Comparison of ENCODE assay signal across 24 cellular contexts in the genomic region with DNA sequence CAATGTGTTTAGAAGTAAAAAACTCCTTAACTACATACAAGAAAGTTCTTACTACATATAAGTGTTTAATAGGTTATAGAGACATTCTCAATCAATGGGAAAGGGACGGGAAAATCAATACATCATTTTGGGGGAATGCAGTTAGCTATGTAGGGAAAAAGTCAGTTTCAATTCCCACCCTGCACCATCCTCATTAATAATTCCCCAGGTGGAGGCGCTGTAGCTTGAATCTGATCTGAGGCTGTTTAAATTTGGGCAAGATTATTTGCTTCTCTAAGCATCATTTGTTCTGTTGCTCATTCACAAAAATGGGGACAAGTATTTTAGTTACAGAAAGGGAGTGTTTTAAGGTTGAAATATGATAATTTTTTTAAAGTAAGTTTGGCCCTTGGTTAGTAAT. TPM values are rescaled to one million over a fixed set of nuclear protein-coding genes. Genes with fewer than 3 reads are reported as not detected.
DNase-seq lines count a peak whose midpoint lies in the region; ATAC-seq and TF ChIP-seq lines count a peak whose summit lies in the region.
"Had no signal": no experiment of that assay in that cellular context is flagged by ENCODE, and none has a peak within 500 bp of the region (broad histone marks: within the 10 kb centered on the region; RNA-seq: fewer than 3 reads in every experiment).

No MANE protein-coding gene starts in this region.

- RAD21 ChIA-PET in HCT116 (lab: Charles Lee; ENCODE audit: low non-redundant PET in 1 of 2, low total read pairs in 2 of 2, uncharacterized antibody in 2 of 2, unreplicated experiment in 2 of 2), result no interaction called here

- no peak overlapping the region for H3K9ac ChIP-seq in HCT116 (ENCODE audit: low read length)
- H3K9ac ChIP-seq in PC-3 (ENCODE audit: low read length), result no peak overlapping the region

- DNase-seq in CD14-positive monocyte (ENCODE audit: low spot score), result no peak
- no peak for DNase-seq in HCT116 (ENCODE audit: low read depth, low spot score)
- no peak for DNase-seq in PC-3
- no peak for DNase-seq in fibroblast of villous mesenchyme (ENCODE audit: low read depth)
- no peak for DNase-seq in RPMI8226
- no peak for DNase-seq in sciatic nerve (ENCODE audit: low spot score)
- DNase-seq in NCI-H1436 treated with DMSO at 0.1 percent for 48 hours (lab: John Stamatoyannopoulos, UW), result no peak
- DNase-seq in upper lobe of right lung, result no peak
- DNase-seq: activated CD8-positive, alpha-beta memory T cell treated with anti-CD3 and anti-CD28 coated beads, Interleukin-2, amount 50 U/mL, for 4 hours; activated gamma-delta T cell; aorta; GDM1; hippocampal formation; islet precursor cell; KBM-7; NCI-H1092; NCI-H2081 treated with DMSO at 0.1 percent for 48 hours; NCI-H510A; SIG-M5; stimulated activated CD4-positive, alpha-beta T cell treated with anti-CD3 and anti-CD28 coated beads, Interleukin-2, amount 100 ng/mL, for 48 hours had no signal

- TF ChIP-seq RAD21 in HCT116 (IDR thresholded peaks at IDR 0.05; ENCODE audit: low read depth), result peak; percentile 22; the same call in 1 of the 2 replicates

- H3K36me3 Mint-ChIP-seq in CD14-positive monocyte, result no peaks in the 10 kb centered on the region

- no peaks in the 10 kb centered on the region for H3K27me3 ChIP-seq in HCT116 (ENCODE audit: insufficient read depth, low read length)
- H3K27me3 ChIP-seq in PC-3 (ENCODE audit: low read length), result peaks cover 72% of the 10 kb centered on the region
- H3K27me3 ChIP-seq in upper lobe of right lung, result peaks cover 20% of the 10 kb centered on the region

- H3K9me3 Mint-ChIP-seq in CD14-positive monocyte, result peaks cover 0 to 1% (median 0%) of the 10 kb centered on the region in 7 donors

- H4K20me1 ChIP-seq in HCT116 (ENCODE audit: insufficient read depth) (no peaks in the 10 kb centered on the region), PC-3 (ENCODE audit: low read length) (no peaks in the 10 kb centered on the region)

- ATAC-seq in HCT116 (no peak), PC-3 (no peak), sciatic nerve (no peak), upper lobe of right lung (no peak)

- H2AFZ ChIP-seq in HCT116 (ENCODE audit: low read depth, low read length, poor library complexity, severe bottlenecking) (no peak overlapping the region), PC-3 (ENCODE audit: low read length) (no peak overlapping the region)

- no peaks in the 10 kb centered on the region for H3K79me2 ChIP-seq in HCT116 (ENCODE audit: insufficient read depth, low read length)
- no peaks in the 10 kb centered on the region for H3K79me2 ChIP-seq in PC-3 (ENCODE audit: low read length)

- H3K27ac Mint-ChIP-seq in CD14-positive monocyte, result no peak overlapping the region

- H3K4me3 ChIP-seq in HCT116 (replicated peaks in 1 of 2; ENCODE audit: low read depth in 1 of 2, low read length in 2 of 2) (no peak overlapping the region), PC-3 (ENCODE audit: low read length) (no peak overlapping the region), fibroblast of villous mesenchyme (ENCODE audit: low read depth, low read length) (no peak overlapping the region), upper lobe of right lung (no peak overlapping the region)

- H3K27me3 Mint-ChIP-seq in CD14-positive monocyte (ENCODE audit: low read depth in 3 of 3), result peaks cover 34 to 57% (median 50%) of the 10 kb centered on the region in 3 donors

- H3K4me1 ChIP-seq in HCT116 (ENCODE audit: control insufficient read depth in 1 of 2, insufficient read depth in 2 of 2, low read length in 2 of 2) (no peaks in the 10 kb centered on the region), PC-3 (ENCODE audit: insufficient read depth, low read length) (no peaks in the 10 kb centered on the region), upper lobe of right lung (no peaks in the 10 kb centered on the region)

- CTCF ChIA-PET in HCT116 (lab: Charles Lee), result interaction anchor here (0.7 to 1.1 kb wide), 2 partner anchors 16 to 24 kb away, joined by 3 to 4 read pairs; no protein-coding TSS in a partner anchor
- CTCF ChIA-PET in PC-3 (lab: Charles Lee), result no interaction called here

- intact Hi-C loops in CD14-positive monocyte (cut with micrococcal nuclease) (no loop called here), HCT116 (cut with micrococcal nuclease) (no loop called here), PC-3 (cut with micrococcal nuclease) (no loop called here), sciatic nerve (cut with DNase I) (no loop called here), upper lobe of right lung (cut with DNase I) (no loop called here)

- no peaks in the 10 kb centered on the region for H3K9me2 ChIP-seq in HCT116 (ENCODE audit: insufficient read depth)
- no peaks in the 10 kb centered on the region for H3K9me2 ChIP-seq in PC-3 (replicated peaks; ENCODE audit: low read length)

- no peaks in the 10 kb centered on the region for H3K4me1 Mint-ChIP-seq in CD14-positive monocyte

- POLR2A ChIA-PET in HCT116 (lab: Charles Lee) (no interaction called here), PC-3 (lab: Charles Lee; ENCODE audit: unreplicated experiment) (no interaction called here)

- H3K9me3 ChIP-seq in HCT116 (ENCODE audit: control insufficient read depth in 1 of 2, insufficient read depth in 1 of 2, low read depth in 1 of 2, low read length in 2 of 2) (no peaks in the 10 kb centered on the region), PC-3 (ENCODE audit: low read length) (no peaks in the 10 kb centered on the region), upper lobe of right lung (no peaks in the 10 kb centered on the region)

- H3K36me3 ChIP-seq in HCT116 (ENCODE audit: control insufficient read depth in 1 of 2, insufficient read depth in 2 of 2, low read length in 2 of 2) (no peaks in the 10 kb centered on the region), PC-3 (ENCODE audit: low read depth, low read length) (no peaks in the 10 kb centered on the region), upper lobe of right lung (no peaks in the 10 kb centered on the region)

- TF ChIP-seq POLR2A in HCT116 (IDR thresholded peaks at IDR 0.05; ENCODE audit: borderline replicate concordance, extremely low read depth, insufficient read depth, insufficient read length), result no peak

- H3K4me2 ChIP-seq in HCT116 (ENCODE audit: low read length) (no peak overlapping the region), PC-3 (ENCODE audit: low read length) (no peak overlapping the region)

- H3K27ac ChIP-seq in HCT116 (ENCODE audit: low read depth, low read length) (no peak overlapping the region), PC-3 (ENCODE audit: low read length) (no peak overlapping the region), upper lobe of right lung (no peak overlapping the region)

- no TSS peak for BruUV-seq in HCT116 (replicated peaks; lab: Mats Ljungman, UMichigan)
- BruUV-seq in PC-3 (replicated peaks; lab: Mats Ljungman, UMichigan), result no TSS peak

- TF ChIP-seq CTCF in CD14-positive monocyte (IDR thresholded peaks at IDR 0.05) (peak; percentile 29), HCT116 (IDR thresholded peaks at IDR 0.05 in 2 of 3, conservative IDR thresholded peaks at IDR 0.05 in 1 of 3; ENCODE audit: borderline replicate concordance in 1 of 3, insufficient read depth in 1 of 3, low read depth in 2 of 3, low read length in 2 of 3) (peak in 2 of 3 experiments; percentile 32 to 55; a peak in 3 of 6 replicates), PC-3 (conservative IDR thresholded peaks at IDR 0.05; ENCODE audit: low read depth, low read length) (peak; percentile 37), fibroblast of villous mesenchyme (IDR thresholded peaks at IDR 0.05; ENCODE audit: insufficient read depth, low read depth, low read length) (peak; percentile 13), upper lobe of right lung (IDR thresholded peaks at IDR 0.05) (no peak)

- no peaks in the 10 kb centered on the region for H3F3A ChIP-seq in PC-3 (ENCODE audit: low read length, unreplicated experiment)

- peak overlapping the region in 1 of 2 donors; percentile 32 for H3K4me3 Mint-ChIP-seq in CD14-positive monocyte

TF ChIP-seq in HCT116, 20 proteins besides CTCF, POLR2A, EP300 and RAD21 (continues in another document):
- TF ChIP-seq SRF (IDR thresholded peaks at IDR 0.05; ENCODE audit: low read depth), result no peak
- no peak for TF ChIP-seq POLR2AphosphoS5 (IDR thresholded peaks at IDR 0.05; ENCODE audit: low read depth, low read length)
- no peak for TF ChIP-seq ZFX (IDR thresholded peaks at IDR 0.05)
- TF ChIP-seq, protein P1, sequence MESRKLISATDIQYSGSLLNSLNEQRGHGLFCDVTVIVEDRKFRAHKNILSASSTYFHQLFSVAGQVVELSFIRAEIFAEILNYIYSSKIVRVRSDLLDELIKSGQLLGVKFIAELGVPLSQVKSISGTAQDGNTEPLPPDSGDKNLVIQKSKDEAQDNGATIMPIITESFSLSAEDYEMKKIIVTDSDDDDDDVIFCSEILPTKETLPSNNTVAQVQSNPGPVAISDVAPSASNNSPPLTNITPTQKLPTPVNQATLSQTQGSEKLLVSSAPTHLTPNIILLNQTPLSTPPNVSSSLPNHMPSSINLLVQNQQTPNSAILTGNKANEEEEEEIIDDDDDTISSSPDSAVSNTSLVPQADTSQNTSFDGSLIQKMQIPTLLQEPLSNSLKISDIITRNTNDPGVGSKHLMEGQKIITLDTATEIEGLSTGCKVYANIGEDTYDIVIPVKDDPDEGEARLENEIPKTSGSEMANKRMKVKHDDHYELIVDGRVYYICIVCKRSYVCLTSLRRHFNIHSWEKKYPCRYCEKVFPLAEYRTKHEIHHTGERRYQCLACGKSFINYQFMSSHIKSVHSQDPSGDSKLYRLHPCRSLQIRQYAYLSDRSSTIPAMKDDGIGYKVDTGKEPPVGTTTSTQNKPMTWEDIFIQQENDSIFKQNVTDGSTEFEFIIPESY (IDR thresholded peaks at IDR 0.05; ENCODE audit: extremely low read depth, insufficient replicate concordance, low read length), result no peak
- TF ChIP-seq EZH2 (IDR thresholded peaks at IDR 0.05), result no peak
- no peak for TF ChIP-seq ZNF274 (IDR thresholded peaks at IDR 0.05; ENCODE audit: low read depth, low read length)
- TF ChIP-seq CEBPB (IDR thresholded peaks at IDR 0.05; ENCODE audit: low read depth), result no peak
- TF ChIP-seq SP1 (IDR thresholded peaks at IDR 0.05; ENCODE audit: low read depth), result no peak
- no peak for TF ChIP-seq ELF1 (IDR thresholded peaks at IDR 0.05; ENCODE audit: borderline replicate concordance, low read depth)
- no peak for TF ChIP-seq JUND (IDR thresholded peaks at IDR 0.05)
- TF ChIP-seq FOSL1 (IDR thresholded peaks at IDR 0.05; ENCODE audit: low read depth), result no peak

RNA-seq across cellular contexts. Expression of a gene that starts 19.1 kb away (rescaled TPM):
- polyA plus RNA-seq in CD14-positive monocyte, result not detected
- not detected for total RNA-seq in HCT116 (2021; ENCODE audit: unreplicated experiment)
- not detected in 2 replicates for polyA plus RNA-seq in HCT116 (2012)
- not detected in 2 replicates for total RNA-seq in PC-3 (2014; rRNA removed)
- not detected in 2 replicates for total RNA-seq in fibroblast of villous mesenchyme
- total RNA-seq in sciatic nerve, result not detected
- not detected for total RNA-seq in upper lobe of right lung
- total RNA-seq: aorta; lung microvascular endothelial cell; myocyte; osteoblast; T-helper 2 cell treated with Interferon-gamma antibody and Interleukin-4, amounts not matched to agents 100 ng/mL and 5 ng/mL, for 36 hours had no signal
- polyA plus RNA-seq: aorta had no signal
